In the genomic region with DNA sequence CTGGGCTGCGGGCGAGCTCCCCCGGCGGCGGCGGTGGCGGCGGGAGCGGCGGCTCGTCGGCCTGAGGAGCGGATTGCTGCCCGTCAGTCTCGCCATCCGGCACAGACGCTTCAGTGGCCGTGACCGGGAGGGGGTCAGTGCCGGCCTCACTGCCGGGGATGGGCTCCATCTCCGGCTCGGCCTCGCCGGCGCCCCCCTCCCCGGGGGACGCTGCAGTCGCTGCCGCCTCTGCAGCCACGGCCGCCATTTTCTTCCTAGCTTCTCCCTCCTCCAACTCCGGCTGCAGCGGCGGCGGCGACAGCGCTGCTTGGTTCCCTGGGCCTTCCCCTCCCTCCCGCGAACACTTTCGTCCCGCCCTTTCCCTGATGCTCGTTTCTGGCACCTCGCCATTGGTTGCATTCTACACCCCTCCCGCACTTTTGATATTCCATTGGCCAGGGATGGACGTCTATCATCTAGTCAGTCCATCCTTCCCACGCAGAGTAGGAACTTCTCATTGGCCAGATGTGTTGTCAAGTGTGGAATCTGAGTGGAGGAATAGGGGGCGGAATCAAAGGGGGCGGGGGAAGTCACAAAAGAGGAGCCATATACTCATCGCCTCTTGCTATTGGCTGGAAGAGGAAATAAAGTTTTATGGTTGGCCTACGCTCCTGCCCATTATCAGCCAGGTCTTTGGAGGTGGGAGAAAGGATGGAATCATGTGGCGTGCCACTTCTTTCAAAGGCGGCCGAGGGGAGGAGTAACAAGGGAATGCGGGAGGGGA, we compare ENCODE assay signal across 1 cellular context.
TF ChIP-seq lines count a peak whose summit lies in the region.

A gene with protein sequence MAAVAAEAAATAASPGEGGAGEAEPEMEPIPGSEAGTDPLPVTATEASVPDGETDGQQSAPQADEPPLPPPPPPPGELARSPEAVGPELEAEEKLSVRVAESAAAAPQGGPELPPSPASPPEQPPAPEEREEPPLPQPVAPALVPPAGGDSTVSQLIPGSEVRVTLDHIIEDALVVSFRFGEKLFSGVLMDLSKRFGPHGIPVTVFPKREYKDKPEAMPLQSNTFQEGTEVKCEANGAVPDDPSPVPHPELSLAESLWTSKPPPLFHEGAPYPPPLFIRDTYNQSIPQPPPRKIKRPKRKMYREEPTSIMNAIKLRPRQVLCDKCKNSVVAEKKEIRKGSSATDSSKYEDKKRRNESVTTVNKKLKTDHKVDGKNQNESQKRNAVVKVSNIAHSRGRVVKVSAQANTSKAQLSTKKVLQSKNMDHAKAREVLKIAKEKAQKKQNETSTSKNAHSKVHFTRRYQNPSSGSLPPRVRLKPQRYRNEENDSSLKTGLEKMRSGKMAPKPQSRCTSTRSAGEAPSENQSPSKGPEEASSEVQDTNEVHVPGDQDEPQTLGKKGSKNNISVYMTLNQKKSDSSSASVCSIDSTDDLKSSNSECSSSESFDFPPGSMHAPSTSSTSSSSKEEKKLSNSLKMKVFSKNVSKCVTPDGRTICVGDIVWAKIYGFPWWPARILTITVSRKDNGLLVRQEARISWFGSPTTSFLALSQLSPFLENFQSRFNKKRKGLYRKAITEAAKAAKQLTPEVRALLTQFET (minus strand): TSS at position 309 of the 763 bp plus-strand sequence. CDS start 62 bp downstream, at position 247.

TF ChIP-seq in K562, 482 proteins besides CTCF, POLR2A, EP300 and RAD21 (continued from another document and continues in another):
- TF ChIP-seq, protein P1, sequence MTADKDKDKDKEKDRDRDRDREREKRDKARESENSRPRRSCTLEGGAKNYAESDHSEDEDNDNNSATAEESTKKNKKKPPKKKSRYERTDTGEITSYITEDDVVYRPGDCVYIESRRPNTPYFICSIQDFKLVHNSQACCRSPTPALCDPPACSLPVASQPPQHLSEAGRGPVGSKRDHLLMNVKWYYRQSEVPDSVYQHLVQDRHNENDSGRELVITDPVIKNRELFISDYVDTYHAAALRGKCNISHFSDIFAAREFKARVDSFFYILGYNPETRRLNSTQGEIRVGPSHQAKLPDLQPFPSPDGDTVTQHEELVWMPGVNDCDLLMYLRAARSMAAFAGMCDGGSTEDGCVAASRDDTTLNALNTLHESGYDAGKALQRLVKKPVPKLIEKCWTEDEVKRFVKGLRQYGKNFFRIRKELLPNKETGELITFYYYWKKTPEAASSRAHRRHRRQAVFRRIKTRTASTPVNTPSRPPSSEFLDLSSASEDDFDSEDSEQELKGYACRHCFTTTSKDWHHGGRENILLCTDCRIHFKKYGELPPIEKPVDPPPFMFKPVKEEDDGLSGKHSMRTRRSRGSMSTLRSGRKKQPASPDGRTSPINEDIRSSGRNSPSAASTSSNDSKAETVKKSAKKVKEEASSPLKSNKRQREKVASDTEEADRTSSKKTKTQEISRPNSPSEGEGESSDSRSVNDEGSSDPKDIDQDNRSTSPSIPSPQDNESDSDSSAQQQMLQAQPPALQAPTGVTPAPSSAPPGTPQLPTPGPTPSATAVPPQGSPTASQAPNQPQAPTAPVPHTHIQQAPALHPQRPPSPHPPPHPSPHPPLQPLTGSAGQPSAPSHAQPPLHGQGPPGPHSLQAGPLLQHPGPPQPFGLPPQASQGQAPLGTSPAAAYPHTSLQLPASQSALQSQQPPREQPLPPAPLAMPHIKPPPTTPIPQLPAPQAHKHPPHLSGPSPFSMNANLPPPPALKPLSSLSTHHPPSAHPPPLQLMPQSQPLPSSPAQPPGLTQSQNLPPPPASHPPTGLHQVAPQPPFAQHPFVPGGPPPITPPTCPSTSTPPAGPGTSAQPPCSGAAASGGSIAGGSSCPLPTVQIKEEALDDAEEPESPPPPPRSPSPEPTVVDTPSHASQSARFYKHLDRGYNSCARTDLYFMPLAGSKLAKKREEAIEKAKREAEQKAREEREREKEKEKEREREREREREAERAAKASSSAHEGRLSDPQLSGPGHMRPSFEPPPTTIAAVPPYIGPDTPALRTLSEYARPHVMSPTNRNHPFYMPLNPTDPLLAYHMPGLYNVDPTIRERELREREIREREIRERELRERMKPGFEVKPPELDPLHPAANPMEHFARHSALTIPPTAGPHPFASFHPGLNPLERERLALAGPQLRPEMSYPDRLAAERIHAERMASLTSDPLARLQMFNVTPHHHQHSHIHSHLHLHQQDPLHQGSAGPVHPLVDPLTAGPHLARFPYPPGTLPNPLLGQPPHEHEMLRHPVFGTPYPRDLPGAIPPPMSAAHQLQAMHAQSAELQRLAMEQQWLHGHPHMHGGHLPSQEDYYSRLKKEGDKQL (CRISPR knock-in tag; IDR thresholded peaks at IDR 0.05; ENCODE audit: borderline replicate concordance) = no peak
- no peak for TF ChIP-seq ZNF561 (CRISPR knock-in tag; conservative IDR thresholded peaks at IDR 0.05)
- TF ChIP-seq SMARCE1 (IDR thresholded peaks at IDR 0.05) = no peak
- TF ChIP-seq PHF20 (IDR thresholded peaks at IDR 0.05; ENCODE audit: partially characterized antibody) = peak; percentile 69
- no peak for TF ChIP-seq NR2F6 (CRISPR knock-in tag; IDR thresholded peaks at IDR 0.05)
- no peak for TF ChIP-seq ZNF174 (CRISPR knock-in tag; IDR thresholded peaks at IDR 0.05)
- no peak for TF ChIP-seq CBX2 (IDR thresholded peaks at IDR 0.05; ENCODE audit: insufficient read depth, low read length, poor library complexity, severe bottlenecking)
- no peak for TF ChIP-seq NUFIP1 (IDR thresholded peaks at IDR 0.05; ENCODE audit: partially characterized antibody)
- TF ChIP-seq EHMT2 (IDR thresholded peaks at IDR 0.05) = no peak
- TF ChIP-seq FIP1L1 (IDR thresholded peaks at IDR 0.05; ENCODE audit: low read depth, low read length, poor library complexity, severe bottlenecking) = peak; percentile 8
- no peak for TF ChIP-seq ZNF143 (CRISPR knock-in tag; IDR thresholded peaks at IDR 0.05)
- no peak for TF ChIP-seq HMG20A (CRISPR knock-in tag; conservative IDR thresholded peaks at IDR 0.05)
- TF ChIP-seq, protein P2, sequence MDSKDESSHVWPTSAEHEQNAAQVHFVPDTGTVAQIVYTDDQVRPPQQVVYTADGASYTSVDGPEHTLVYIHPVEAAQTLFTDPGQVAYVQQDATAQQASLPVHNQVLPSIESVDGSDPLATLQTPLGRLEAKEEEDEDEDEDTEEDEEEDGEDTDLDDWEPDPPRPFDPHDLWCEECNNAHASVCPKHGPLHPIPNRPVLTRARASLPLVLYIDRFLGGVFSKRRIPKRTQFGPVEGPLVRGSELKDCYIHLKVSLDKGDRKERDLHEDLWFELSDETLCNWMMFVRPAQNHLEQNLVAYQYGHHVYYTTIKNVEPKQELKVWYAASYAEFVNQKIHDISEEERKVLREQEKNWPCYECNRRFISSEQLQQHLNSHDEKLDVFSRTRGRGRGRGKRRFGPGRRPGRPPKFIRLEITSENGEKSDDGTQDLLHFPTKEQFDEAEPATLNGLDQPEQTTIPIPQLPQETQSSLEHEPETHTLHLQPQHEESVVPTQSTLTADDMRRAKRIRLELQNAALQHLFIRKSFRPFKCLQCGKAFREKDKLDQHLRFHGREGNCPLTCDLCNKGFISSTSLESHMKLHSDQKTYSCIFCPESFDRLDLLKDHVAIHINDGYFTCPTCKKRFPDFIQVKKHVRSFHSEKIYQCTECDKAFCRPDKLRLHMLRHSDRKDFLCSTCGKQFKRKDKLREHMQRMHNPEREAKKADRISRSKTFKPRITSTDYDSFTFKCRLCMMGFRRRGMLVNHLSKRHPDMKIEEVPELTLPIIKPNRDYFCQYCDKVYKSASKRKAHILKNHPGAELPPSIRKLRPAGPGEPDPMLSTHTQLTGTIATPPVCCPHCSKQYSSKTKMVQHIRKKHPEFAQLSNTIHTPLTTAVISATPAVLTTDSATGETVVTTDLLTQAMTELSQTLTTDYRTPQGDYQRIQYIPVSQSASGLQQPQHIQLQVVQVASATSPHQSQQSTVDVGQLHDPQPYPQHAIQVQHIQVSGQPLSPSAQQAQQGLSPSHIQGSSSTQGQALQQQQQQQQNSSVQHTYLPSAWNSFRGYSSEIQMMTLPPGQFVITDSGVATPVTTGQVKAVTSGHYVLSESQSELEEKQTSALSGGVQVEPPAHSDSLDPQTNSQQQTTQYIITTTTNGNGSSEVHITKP (IDR thresholded peaks at IDR 0.05; ENCODE audit: partially characterized antibody) = no peak
- TF ChIP-seq FOSL1 (tag; conservative IDR thresholded peaks at IDR 0.05) = peak; percentile 40; the same call in 1 of the 2 replicates
- TF ChIP-seq ZNF75A (CRISPR knock-in tag; IDR thresholded peaks at IDR 0.05) = no peak
- TF ChIP-seq, protein P3, sequence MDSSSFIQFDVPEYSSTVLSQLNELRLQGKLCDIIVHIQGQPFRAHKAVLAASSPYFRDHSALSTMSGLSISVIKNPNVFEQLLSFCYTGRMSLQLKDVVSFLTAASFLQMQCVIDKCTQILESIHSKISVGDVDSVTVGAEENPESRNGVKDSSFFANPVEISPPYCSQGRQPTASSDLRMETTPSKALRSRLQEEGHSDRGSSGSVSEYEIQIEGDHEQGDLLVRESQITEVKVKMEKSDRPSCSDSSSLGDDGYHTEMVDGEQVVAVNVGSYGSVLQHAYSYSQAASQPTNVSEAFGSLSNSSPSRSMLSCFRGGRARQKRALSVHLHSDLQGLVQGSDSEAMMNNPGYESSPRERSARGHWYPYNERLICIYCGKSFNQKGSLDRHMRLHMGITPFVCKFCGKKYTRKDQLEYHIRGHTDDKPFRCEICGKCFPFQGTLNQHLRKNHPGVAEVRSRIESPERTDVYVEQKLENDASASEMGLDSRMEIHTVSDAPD (CRISPR knock-in tag; IDR thresholded peaks at IDR 0.05) = no peak
- TF ChIP-seq SMAD2 (IDR thresholded peaks at IDR 0.05; ENCODE audit: low read depth, low read length) = no peak
- no peak for TF ChIP-seq IRF2 (CRISPR knock-in tag; IDR thresholded peaks at IDR 0.05)
- peak; percentile 74; the same call in 1 of the 2 replicates for TF ChIP-seq ZNF76 (CRISPR knock-in tag; IDR thresholded peaks at IDR 0.05; ENCODE audit: borderline replicate concordance)
- no peak for TF ChIP-seq STAT5B (CRISPR knock-in tag; IDR thresholded peaks at IDR 0.05)
- peak; percentile 88 for TF ChIP-seq ZFX (CRISPR knock-in tag; IDR thresholded peaks at IDR 0.05)
- no peak for TF ChIP-seq TSC22D4 (tag; IDR thresholded peaks at IDR 0.05)
- TF ChIP-seq, protein P4, sequence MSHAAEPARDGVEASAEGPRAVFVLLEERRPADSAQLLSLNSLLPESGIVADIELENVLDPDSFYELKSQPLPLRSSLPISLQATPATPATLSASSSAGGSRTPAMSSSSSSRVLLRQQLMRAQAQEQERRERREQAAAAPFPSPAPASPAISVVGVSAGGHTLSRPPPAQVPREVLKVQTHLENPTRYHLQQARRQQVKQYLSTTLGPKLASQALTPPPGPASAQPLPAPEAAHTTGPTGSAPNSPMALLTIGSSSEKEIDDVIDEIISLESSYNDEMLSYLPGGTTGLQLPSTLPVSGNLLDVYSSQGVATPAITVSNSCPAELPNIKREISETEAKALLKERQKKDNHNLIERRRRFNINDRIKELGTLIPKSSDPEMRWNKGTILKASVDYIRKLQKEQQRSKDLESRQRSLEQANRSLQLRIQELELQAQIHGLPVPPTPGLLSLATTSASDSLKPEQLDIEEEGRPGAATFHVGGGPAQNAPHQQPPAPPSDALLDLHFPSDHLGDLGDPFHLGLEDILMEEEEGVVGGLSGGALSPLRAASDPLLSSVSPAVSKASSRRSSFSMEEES (CRISPR knock-in tag; IDR thresholded peaks at IDR 0.05) = no peak
- peak; percentile 30; the same call in 1 of the 2 replicates for TF ChIP-seq CEBPB (tag; IDR thresholded peaks at IDR 0.05)
- no peak for TF ChIP-seq CAMTA2 (CRISPR knock-in tag; conservative IDR thresholded peaks at IDR 0.05)
- TF ChIP-seq BRCA1 (IDR thresholded peaks at IDR 0.05) = no peak
- no peak for TF ChIP-seq BRCA1 (CRISPR knock-in tag; IDR thresholded peaks at IDR 0.05)
- TF ChIP-seq CBX3 (IDR thresholded peaks at IDR 0.05; ENCODE audit: borderline replicate concordance in 1 of 2, low read length in 2 of 2) = no peak; a peak in 1 of 3 replicates
- TF ChIP-seq TARDBP (IDR thresholded peaks at IDR 0.05) = peak; percentile 97; the same call in 1 of the 2 replicates
- TF ChIP-seq TBP (optimal IDR thresholded peaks at IDR 0.05; ENCODE audit: low read depth, low read length) = peak; percentile 80
- TF ChIP-seq, protein P5, sequence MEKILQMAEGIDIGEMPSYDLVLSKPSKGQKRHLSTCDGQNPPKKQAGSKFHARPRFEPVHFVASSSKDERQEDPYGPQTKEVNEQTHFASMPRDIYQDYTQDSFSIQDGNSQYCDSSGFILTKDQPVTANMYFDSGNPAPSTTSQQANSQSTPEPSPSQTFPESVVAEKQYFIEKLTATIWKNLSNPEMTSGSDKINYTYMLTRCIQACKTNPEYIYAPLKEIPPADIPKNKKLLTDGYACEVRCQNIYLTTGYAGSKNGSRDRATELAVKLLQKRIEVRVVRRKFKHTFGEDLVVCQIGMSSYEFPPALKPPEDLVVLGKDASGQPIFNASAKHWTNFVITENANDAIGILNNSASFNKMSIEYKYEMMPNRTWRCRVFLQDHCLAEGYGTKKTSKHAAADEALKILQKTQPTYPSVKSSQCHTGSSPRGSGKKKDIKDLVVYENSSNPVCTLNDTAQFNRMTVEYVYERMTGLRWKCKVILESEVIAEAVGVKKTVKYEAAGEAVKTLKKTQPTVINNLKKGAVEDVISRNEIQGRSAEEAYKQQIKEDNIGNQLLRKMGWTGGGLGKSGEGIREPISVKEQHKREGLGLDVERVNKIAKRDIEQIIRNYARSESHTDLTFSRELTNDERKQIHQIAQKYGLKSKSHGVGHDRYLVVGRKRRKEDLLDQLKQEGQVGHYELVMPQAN (IDR thresholded peaks at IDR 0.05; ENCODE audit: borderline replicate concordance) = no peak
- no peak for TF ChIP-seq DIDO1 (tag; IDR thresholded peaks at IDR 0.05; ENCODE audit: low read depth)
- TF ChIP-seq BRF1 (IDR thresholded peaks at IDR 0.05; ENCODE audit: borderline replicate concordance, extremely low read depth, insufficient read length) = no peak
- TF ChIP-seq ZSCAN32 (CRISPR knock-in tag; IDR thresholded peaks at IDR 0.05) = no peak
- TF ChIP-seq NCOA1 (IDR thresholded peaks at IDR 0.05; ENCODE audit: low read depth) = no peak
- TF ChIP-seq ZNF518B (CRISPR knock-in tag; IDR thresholded peaks at IDR 0.05) = no peak
